Comparison of ENCODE assay signal across 7 cellular contexts in genomic region chr11:87405356-87405755, GRCh38.
"Had no signal": no experiment of that assay in that cellular context is flagged by ENCODE, and none has a peak within 500 bp of the region (broad histone marks: within the 10 kb centered on the region; RNA-seq: fewer than 3 reads in every experiment).

No MANE protein-coding gene starts in this region.

- H3K4me3 ChIP-seq: GM23248, HAP-1 had no signal

- H3K27ac ChIP-seq: GM23248, HL-60 had no signal

- H3K4me1 ChIP-seq: HAP-1 had no signal

- H3K36me3 ChIP-seq: HAP-1 had no signal

- H2AFZ ChIP-seq: GM23248 had no signal

- H3K9me3 ChIP-seq: HAP-1 had no signal

- FAIRE-seq: HepG2 had no signal

- DNase-seq: GOT3, H7, HFFc6 had no signal

- H3K9ac ChIP-seq: GM23248 had no signal
